Comparison of ENCODE assay signal across 8 cellular contexts in genomic region chr17:3964203-3965122, GRCh38. TPM values are rescaled to one million over a fixed set of nuclear protein-coding genes. Genes with fewer than 3 reads are reported as not detected.
DNase-seq lines count a peak whose midpoint lies in the region; ATAC-seq and TF ChIP-seq lines count a peak whose summit lies in the region.

Gene ATP2A3, minus strand, starts transcription at chr17:3964437. Its CDS starts 146 bp downstream, at chr17:3964291.

- H3K4me3 ChIP-seq in esophagus muscularis mucosa (peak within 1 kb of the TSS; percentile 59 to 72 (median 61)), urinary bladder (ENCODE audit: low read depth, low read length) (peak within 1 kb of the TSS; percentile 62)

- H3K27ac ChIP-seq in esophagus muscularis mucosa (replicated peaks in 1 of 4) = peak within 1 kb of the TSS; percentile 69 to 81 (median 76)
- H3K27ac ChIP-seq in urinary bladder (ENCODE audit: low read depth) = peak within 1 kb of the TSS; percentile 27

- peaks cover 47% of the 10 kb centered on the region for H3K27me3 Mint-ChIP-seq in osteocyte (ENCODE audit: unreplicated experiment)

- DNase-seq in Caki2 (ENCODE audit: low read depth) (peak; percentile 52), MV-4-11 (lab: John Stamatoyannopoulos, UW) (peak; percentile 39), esophagus muscularis mucosa (ENCODE audit: extremely low spot score) (no peak), osteocyte (ENCODE audit: extremely low spot score, unreplicated experiment) (no peak), medulla oblongata (ENCODE audit: extremely low spot score) (no peak)
- peak; percentile 44 to 54 (median 51) for DNase-seq in activated CD8-positive, alpha-beta memory T cell treated with anti-CD3 and anti-CD28 coated beads for 48 hours (ENCODE audit: low read depth in 2 of 3, low spot score in 2 of 3)

- H3K27me3 ChIP-seq in esophagus muscularis mucosa = peaks cover 0 to 44% (median 6%) of the 10 kb centered on the region in 4 donors

- no peak within 1 kb of the TSS for H3K27ac Mint-ChIP-seq in osteocyte (ENCODE audit: unreplicated experiment)

- H3K36me3 ChIP-seq in esophagus muscularis mucosa (no peaks in the 10 kb centered on the region), urinary bladder (ENCODE audit: insufficient read depth) (no peaks in the 10 kb centered on the region)

- TF ChIP-seq POLR2A in esophagus muscularis mucosa (IDR thresholded peaks at IDR 0.05; ENCODE audit: low read depth) = no peak

- TF ChIP-seq EP300 in esophagus muscularis mucosa (IDR thresholded peaks at IDR 0.05) = no peak

- no peaks in the 10 kb centered on the region for H3K9me3 ChIP-seq in esophagus muscularis mucosa

- TF ChIP-seq CTCF in esophagus muscularis mucosa (IDR thresholded peaks at IDR 0.05) (no peak), osteocyte (IDR thresholded peaks at IDR 0.05) (no peak)

- H3K36me3 Mint-ChIP-seq in osteocyte (ENCODE audit: unreplicated experiment) = no peaks in the 10 kb centered on the region

- intact Hi-C loops in esophagus muscularis mucosa (cut with DNase I) = no loop called here

- H3K4me1 ChIP-seq in esophagus muscularis mucosa = peaks cover 31 to 61% (median 58%) of the 10 kb centered on the region in 4 donors
- peaks cover 3% of the 10 kb centered on the region for H3K4me1 ChIP-seq in urinary bladder (ENCODE audit: insufficient read depth)

- WGBS in esophagus muscularis mucosa = 4% methylated on average over 24 of the region's 92 CpGs
- WGBS in urinary bladder = under 1% methylated on average over 92 of the region's 92 CpGs

- H3K4me1 Mint-ChIP-seq in osteocyte (ENCODE audit: unreplicated experiment) = peaks cover 20% of the 10 kb centered on the region

- H3K9me3 Mint-ChIP-seq in osteocyte (ENCODE audit: unreplicated experiment) = no peaks in the 10 kb centered on the region

- in situ Hi-C loops in Caki2 (cut with HindIII; ENCODE audit: low pct_unique_long_range_greater_than_20kb, low sequenced_read_pairs) = no loop called here

- peak within 1 kb of the TSS; percentile 63 for H3K4me3 Mint-ChIP-seq in osteocyte (ENCODE audit: unreplicated experiment)

- peak; percentile 57 for ATAC-seq in GM21381 (IDR thresholded peaks at IDR 0.05; ENCODE audit: unreplicated experiment)

RNA-seq across cellular contexts. Expression of gene ATP2A3, which starts in this region (rescaled TPM):
- total RNA-seq in Caki2 (2014; rRNA removed; shearing (Covaris generic); ENCODE audit: low replicate concordance) = 5.0 and 7.7 TPM in 2 replicates
- total RNA-seq in esophagus muscularis mucosa (10 to 100 TPM; 17.9 to 35.4 (median 24.8) TPM), osteocyte (not detected in 2 replicates), urinary bladder (7.1 TPM)
- 28.1 TPM for polyA plus RNA-seq in urinary bladder

Comparison
In these comparisons a context has a peak if more than half of its experiments do, and no peak if none do; other contexts are left out.
1. DNase-seq: peak in Caki2 (single experiment), MV-4-11 (single experiment) and activated CD8-positive, alpha-beta memory T cell treated with anti-CD3 and anti-CD28 coated beads for 48 hours (3 of 3); none in esophagus muscularis mucosa (single experiment), osteocyte (single experiment) and medulla oblongata (single experiment).